ENCODE assay signal across 1 cellular context in the genomic region with DNA sequence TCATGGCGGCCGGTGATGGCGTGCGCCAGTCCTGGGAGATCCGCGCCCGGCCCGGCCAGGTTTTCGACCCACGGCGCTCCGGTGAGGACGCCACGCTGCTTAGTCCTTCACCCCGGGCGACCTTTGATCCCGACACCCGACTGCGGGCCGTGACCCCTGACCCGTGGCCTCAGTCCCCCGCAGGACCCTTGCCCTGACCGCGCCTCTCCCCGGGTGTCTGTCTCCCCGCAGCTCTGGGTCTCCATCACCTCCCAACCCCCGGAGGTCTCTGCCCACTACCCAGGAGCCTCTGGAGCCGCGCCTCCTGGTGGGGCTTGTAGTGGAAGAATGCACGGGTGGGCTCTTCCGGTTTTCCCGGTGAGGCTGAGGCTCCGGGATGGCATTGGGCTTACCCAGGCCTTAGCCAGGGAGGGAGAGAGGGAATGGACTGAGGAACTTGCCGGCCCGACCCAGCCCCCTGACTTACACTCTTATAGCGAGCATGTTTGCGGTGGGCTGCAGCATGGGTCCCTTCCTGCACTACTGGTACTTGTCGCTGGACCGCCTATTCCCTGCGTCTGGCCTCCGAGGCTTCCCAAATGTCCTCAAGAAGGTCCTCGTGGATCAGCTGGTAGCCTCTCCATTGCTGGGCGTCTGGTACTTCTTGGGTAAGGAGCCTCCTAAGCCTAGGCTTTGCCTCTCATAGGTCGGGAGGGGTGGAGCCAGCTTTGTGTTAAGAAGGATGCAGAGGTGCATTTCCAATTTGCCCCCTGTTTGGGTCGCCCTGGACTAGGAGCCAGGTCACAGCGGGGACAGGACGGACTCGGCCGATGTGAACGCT.
TF ChIP-seq lines count a peak whose summit lies in the region.

No MANE protein-coding gene starts in this region.

TF ChIP-seq in HCT116, 20 proteins besides CTCF, POLR2A, EP300 and RAD21:
- TF ChIP-seq ZBTB33 (IDR thresholded peaks at IDR 0.05; ENCODE audit: extremely low read depth, insufficient replicate concordance, low read length) (no peak), SRF (IDR thresholded peaks at IDR 0.05; ENCODE audit: low read depth) (no peak), JUND (IDR thresholded peaks at IDR 0.05) (no peak), ZFX (IDR thresholded peaks at IDR 0.05) (peak; percentile 13; the same call in 1 of the 2 replicates)
